1 cellular context compared by ENCODE assay signal in the genomic region with DNA sequence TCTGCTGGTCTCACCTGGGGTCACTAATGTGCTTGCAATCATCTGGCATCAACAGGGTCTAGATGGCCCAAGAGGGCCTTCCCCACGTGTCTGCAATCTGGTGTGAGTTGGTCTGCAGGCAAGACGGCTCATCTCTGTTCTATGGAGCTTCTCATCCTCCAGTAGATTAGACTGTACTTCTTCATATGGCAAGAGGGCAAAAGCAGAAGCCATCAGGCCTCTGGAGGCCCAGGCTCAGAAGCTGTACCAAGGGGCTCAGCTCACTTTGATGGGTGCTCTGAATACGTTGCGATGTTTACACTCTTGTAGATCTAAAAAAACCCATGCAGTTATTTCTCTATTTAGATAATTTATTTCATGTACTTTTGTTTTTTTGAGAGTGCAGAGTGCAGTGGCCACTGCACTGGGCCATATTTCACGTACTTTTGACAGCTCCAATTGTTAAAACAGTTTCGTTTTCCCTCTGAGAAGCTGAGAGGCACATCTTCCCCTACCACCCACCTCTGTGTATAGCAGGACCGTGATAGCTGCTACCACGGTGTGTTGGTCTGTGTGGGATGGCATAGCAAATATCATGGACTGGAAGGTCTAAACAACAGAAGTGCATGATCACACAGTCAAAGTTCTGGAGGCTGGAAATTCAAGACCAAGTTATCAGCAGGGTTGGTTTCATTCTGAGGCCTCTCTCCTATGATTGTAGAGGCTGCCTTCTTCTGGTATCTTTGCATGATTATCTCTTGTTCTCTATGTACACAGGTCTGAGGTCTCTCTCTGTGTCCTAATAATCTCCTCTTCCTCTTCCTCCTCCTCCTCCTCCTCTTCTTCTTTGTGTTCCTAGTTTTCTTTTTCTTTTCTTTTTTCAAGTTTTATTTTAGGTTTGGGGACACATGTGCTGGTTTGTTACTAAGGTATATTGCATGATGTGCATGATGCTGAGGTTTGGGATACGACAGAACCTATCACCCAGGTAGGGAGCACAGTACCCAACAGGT.
A peak's percentile ranks its signal among the peaks of the same experiment; 100 is the strongest.
TF ChIP-seq lines count a peak whose summit lies in the region.

No MANE protein-coding gene starts in this region.

TF ChIP-seq in K562, 482 proteins besides CTCF, POLR2A, EP300 and RAD21 (continued from another document):
- TF ChIP-seq, protein P1, sequence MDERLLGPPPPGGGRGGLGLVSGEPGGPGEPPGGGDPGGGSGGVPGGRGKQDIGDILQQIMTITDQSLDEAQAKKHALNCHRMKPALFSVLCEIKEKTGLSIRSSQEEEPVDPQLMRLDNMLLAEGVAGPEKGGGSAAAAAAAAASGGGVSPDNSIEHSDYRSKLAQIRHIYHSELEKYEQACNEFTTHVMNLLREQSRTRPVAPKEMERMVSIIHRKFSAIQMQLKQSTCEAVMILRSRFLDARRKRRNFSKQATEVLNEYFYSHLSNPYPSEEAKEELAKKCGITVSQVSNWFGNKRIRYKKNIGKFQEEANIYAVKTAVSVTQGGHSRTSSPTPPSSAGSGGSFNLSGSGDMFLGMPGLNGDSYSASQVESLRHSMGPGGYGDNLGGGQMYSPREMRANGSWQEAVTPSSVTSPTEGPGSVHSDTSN (CRISPR knock-in tag; IDR thresholded peaks at IDR 0.05; ENCODE audit: low read depth): no peak
- TF ChIP-seq, protein P1 (tag; conservative IDR thresholded peaks at IDR 0.05; ENCODE audit: low read depth): peak; percentile 96
- no peak for TF ChIP-seq ZNF551 (CRISPR knock-in tag; IDR thresholded peaks at IDR 0.05)
- no peak for TF ChIP-seq ZNF12 (CRISPR knock-in tag; IDR thresholded peaks at IDR 0.05)
- TF ChIP-seq GATAD2A (IDR thresholded peaks at IDR 0.05): no peak
- no peak for TF ChIP-seq ZNF778 (CRISPR knock-in tag; IDR thresholded peaks at IDR 0.05)
- TF ChIP-seq, protein P2, sequence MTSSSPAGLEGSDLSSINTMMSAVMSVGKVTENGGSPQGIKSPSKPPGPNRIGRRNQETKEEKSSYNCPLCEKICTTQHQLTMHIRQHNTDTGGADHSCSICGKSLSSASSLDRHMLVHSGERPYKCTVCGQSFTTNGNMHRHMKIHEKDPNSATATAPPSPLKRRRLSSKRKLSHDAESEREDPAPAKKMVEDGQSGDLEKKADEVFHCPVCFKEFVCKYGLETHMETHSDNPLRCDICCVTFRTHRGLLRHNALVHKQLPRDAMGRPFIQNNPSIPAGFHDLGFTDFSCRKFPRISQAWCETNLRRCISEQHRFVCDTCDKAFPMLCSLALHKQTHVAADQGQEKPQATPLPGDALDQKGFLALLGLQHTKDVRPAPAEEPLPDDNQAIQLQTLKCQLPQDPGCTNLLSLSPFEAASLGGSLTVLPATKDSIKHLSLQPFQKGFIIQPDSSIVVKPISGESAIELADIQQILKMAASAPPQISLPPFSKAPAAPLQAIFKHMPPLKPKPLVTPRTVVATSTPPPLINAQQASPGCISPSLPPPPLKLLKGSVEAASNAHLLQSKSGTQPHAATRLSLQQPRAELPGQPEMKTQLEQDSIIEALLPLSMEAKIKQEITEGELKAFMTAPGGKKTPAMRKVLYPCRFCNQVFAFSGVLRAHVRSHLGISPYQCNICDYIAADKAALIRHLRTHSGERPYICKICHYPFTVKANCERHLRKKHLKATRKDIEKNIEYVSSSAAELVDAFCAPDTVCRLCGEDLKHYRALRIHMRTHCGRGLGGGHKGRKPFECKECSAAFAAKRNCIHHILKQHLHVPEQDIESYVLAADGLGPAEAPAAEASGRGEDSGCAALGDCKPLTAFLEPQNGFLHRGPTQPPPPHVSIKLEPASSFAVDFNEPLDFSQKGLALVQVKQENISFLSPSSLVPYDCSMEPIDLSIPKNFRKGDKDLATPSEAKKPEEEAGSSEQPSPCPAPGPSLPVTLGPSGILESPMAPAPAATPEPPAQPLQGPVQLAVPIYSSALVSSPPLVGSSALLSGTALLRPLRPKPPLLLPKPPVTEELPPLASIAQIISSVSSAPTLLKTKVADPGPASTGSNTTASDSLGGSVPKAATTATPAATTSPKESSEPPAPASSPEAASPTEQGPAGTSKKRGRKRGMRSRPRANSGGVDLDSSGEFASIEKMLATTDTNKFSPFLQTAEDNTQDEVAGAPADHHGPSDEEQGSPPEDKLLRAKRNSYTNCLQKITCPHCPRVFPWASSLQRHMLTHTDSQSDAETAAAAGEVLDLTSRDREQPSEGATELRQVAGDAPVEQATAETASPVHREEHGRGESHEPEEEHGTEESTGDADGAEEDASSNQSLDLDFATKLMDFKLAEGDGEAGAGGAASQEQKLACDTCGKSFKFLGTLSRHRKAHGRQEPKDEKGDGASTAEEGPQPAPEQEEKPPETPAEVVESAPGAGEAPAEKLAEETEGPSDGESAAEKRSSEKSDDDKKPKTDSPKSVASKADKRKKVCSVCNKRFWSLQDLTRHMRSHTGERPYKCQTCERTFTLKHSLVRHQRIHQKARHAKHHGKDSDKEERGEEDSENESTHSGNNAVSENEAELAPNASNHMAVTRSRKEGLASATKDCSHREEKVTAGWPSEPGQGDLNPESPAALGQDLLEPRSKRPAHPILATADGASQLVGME (CRISPR knock-in tag; IDR thresholded peaks at IDR 0.05): no peak
- peak; percentile 21; the same call in 1 of the 2 replicates for TF ChIP-seq SMARCA5 (IDR thresholded peaks at IDR 0.05)
- TF ChIP-seq XRCC3 (IDR thresholded peaks at IDR 0.05): no peak
- TF ChIP-seq DPF2 (IDR thresholded peaks at IDR 0.05): 0 out of 2 replicates have a peak, but pooled peaks have one; percentile 14
- TF ChIP-seq SMARCE1 (IDR thresholded peaks at IDR 0.05): peak; percentile 42; the same call in 1 of the 2 replicates
- 0 out of 2 replicates have a peak, but pooled peaks have one; percentile 7 for TF ChIP-seq TCF3 (CRISPR knock-in tag; IDR thresholded peaks at IDR 0.05)
- TF ChIP-seq ZNF764 (CRISPR knock-in tag; IDR thresholded peaks at IDR 0.05; ENCODE audit: low read depth): no peak
- TF ChIP-seq FOXA3 (CRISPR knock-in tag; conservative IDR thresholded peaks at IDR 0.05 in 1 of 2, IDR thresholded peaks at IDR 0.05 in 1 of 2): peak in 1 of 2 experiments; percentile 62; a peak in 2 of 4 replicates
